ENCODE assay signal across 8 cellular contexts in the genomic region with DNA sequence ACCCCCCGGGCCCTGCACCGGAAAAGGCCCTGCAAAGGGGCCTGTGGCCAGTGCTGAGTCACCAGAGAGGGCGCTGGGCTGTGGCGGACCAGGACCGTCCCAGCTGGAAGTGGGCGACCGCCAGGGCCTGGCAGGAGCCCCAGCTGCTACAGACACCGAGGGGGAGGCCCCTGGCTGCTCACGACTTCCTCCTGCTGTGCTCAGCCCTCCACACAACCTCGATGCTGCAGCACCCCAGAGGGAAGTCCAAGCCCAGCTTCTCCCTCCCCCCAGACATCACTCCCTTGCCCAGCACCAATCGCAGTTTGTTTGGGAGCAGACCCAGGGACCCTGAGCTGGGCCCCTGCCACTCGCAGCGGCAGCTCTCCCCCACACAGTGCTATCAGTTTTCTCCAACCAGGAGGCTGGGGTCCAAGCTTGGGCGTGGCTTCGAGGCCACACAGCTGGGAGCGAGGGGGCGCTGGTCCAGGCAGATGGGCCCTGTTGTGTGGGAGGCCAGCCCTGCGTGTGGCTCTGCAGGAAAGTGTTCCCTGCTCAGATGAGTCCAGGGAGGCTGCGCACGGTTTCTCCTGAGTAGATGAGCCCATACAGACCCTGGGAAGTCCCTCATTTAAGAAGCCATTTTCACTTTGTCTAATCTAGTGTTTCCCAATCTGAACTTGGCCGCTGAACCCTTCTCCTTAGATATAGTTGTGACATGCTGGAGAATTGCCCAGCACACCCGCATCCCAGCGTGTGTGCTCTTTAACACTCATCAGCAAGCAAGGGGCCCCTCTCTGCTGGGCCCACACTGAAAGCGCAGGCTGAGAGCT. TPM values are rescaled to one million over a fixed set of nuclear protein-coding genes. Genes with fewer than 3 reads are reported as not detected.
A peak's percentile ranks its signal among the peaks of the same experiment; 100 is the strongest.
DNase-seq lines count a peak whose midpoint lies in the region; ATAC-seq and TF ChIP-seq lines count a peak whose summit lies in the region.

No MANE protein-coding gene starts in this region.

- no peak overlapping the region for H3K4me3 Mint-ChIP-seq in endothelial cell (ENCODE audit: unreplicated experiment)

- H3K4me2 ChIP-seq in BLaER1 = peak overlapping the region; percentile 90

- peak; percentile 38 for ATAC-seq in HG03139 (IDR thresholded peaks at IDR 0.05; ENCODE audit: unreplicated experiment)

- H3K9ac ChIP-seq in BLaER1 = peak overlapping the region; percentile 73

- CTCF ChIA-PET in RWPE1 (lab: Yijun Ruan, JAX) = interaction anchor here (0.7 to 0.9 kb wide), 2 partner anchors 8 to 27 kb away, joined by 3 to 4 read pairs; no protein-coding TSS in a partner anchor

- intact Hi-C loops in ascending aorta (cut with DNase I) = no loop called here

- H3K9me3 ChIP-seq in BLaER1 (no peaks in the 10 kb centered on the region), ascending aorta (no peaks in the 10 kb centered on the region)

- no peaks in the 10 kb centered on the region for H4K20me1 ChIP-seq in BLaER1

- no peak overlapping the region for H3K27ac Mint-ChIP-seq in endothelial cell (ENCODE audit: unreplicated experiment)

- H3K36me3 Mint-ChIP-seq in endothelial cell (ENCODE audit: low read depth, unreplicated experiment) = peaks cover 8% of the 10 kb centered on the region

- H3K27me3 ChIP-seq in BLaER1 (no peaks in the 10 kb centered on the region), ascending aorta (no peaks in the 10 kb centered on the region)

- peak overlapping the region; percentile 92 for H3K27ac ChIP-seq in BLaER1
- H3K27ac ChIP-seq in RWPE1 = peak overlapping the region; percentile 66
- peak overlapping the region; percentile 76 to 91 for H3K27ac ChIP-seq in ascending aorta

- peaks cover 13% of the 10 kb centered on the region for H3K4me1 Mint-ChIP-seq in endothelial cell (ENCODE audit: unreplicated experiment)

- TF ChIP-seq CTCF in RWPE1 (conservative IDR thresholded peaks at IDR 0.05; ENCODE audit: low read depth) (no peak), ascending aorta (IDR thresholded peaks at IDR 0.05) (peak in 2 of 3 experiments; percentile 6 to 24), endothelial cell (IDR thresholded peaks at IDR 0.05; ENCODE audit: unreplicated experiment) (no peak)

- H3K9me3 Mint-ChIP-seq in endothelial cell (ENCODE audit: unreplicated experiment) = no peaks in the 10 kb centered on the region

- H3K4me3 ChIP-seq in BLaER1 = peak overlapping the region; percentile 49
- peak overlapping the region in 1 of 2 donors; percentile 47 for H3K4me3 ChIP-seq in ascending aorta

- POLR2A ChIA-PET in RWPE1 (lab: Yijun Ruan, JAX; ENCODE audit: low non-redundant PET) = no interaction called here

- DNase-seq in RWPE1 (ENCODE audit: low spot score) (no peak), ascending aorta (ENCODE audit: low spot score in 2 of 2) (peak; percentile 50 to 91), hippocampal formation (lab: John Stamatoyannopoulos, UW) (peak; percentile 62 to 75), renal cortical epithelial cell (ENCODE audit: low read depth) (peak; percentile 30), endothelial cell (ENCODE audit: low spot score) (no peak)

- peaks cover 4% of the 10 kb centered on the region for H3K27me3 Mint-ChIP-seq in endothelial cell (ENCODE audit: unreplicated experiment)

- peaks cover 34% of the 10 kb centered on the region for H3K36me3 ChIP-seq in BLaER1
- peaks cover 19 to 37% of the 10 kb centered on the region in 2 donors for H3K36me3 ChIP-seq in ascending aorta

- peak; percentile 45 for TF ChIP-seq POLR2A in GM19099 (IDR thresholded peaks at IDR 0.05; ENCODE audit: extremely low read depth, insufficient read length, low read depth)

- H3K4me1 ChIP-seq in BLaER1 (peaks cover 100% of the 10 kb centered on the region), ascending aorta (peaks cover 15 to 23% of the 10 kb centered on the region in 2 donors)

RNA-seq across cellular contexts. Expression of a gene that starts 5.6 kb away (rescaled TPM):
- total RNA-seq in ascending aorta (33.7 TPM), renal cortical epithelial cell (5.0 and 8.1 TPM in 2 replicates), endothelial cell (ENCODE audit: unreplicated experiment) (11.6 TPM)

RNA-seq across cellular contexts. Expression of a gene that starts 24.6 kb away (rescaled TPM):
- total RNA-seq in ascending aorta = 10.6 TPM
- total RNA-seq in renal cortical epithelial cell = 6.1 and 10.6 TPM in 2 replicates
- 13.4 TPM for total RNA-seq in endothelial cell (ENCODE audit: unreplicated experiment)

RNA-seq across cellular contexts. Expression of a gene that starts 25.3 kb away (rescaled TPM):
- total RNA-seq in ascending aorta = 53.5 TPM
- 45.5 and 57.9 TPM in 2 replicates for total RNA-seq in renal cortical epithelial cell
- 63.6 TPM for total RNA-seq in endothelial cell (ENCODE audit: unreplicated experiment)

RNA-seq across cellular contexts. Expression of a gene that starts 41.5 kb away (rescaled TPM):
- total RNA-seq in ascending aorta = 2,009 TPM
- 761 and 4,632 TPM in 2 replicates for total RNA-seq in renal cortical epithelial cell
- total RNA-seq in endothelial cell (ENCODE audit: unreplicated experiment) = 18.6 TPM

RNA-seq across cellular contexts. Expression of a gene that starts 52.2 kb away (rescaled TPM):
- 4.0 TPM for total RNA-seq in ascending aorta
- 18.1 and 19.6 TPM in 2 replicates for total RNA-seq in renal cortical epithelial cell
- total RNA-seq in endothelial cell (ENCODE audit: unreplicated experiment) = 15.7 TPM

Comparison
In these comparisons a context has a peak if more than half of its experiments do, and no peak if none do; other contexts are left out.
1. DNase-seq: peak in ascending aorta (2 of 2), hippocampal formation (2 of 2) and renal cortical epithelial cell (single experiment); none in RWPE1 (single experiment) and endothelial cell (single experiment).
2. CTCF ChIP-seq: peak in ascending aorta (2 of 3); none in RWPE1 (single experiment) and endothelial cell (single experiment).
3. Peak in every context shown above with its lines, with median percentiles within 50 percentile points of each other: H3K27ac ChIP-seq.